Comparison of ENCODE assay signal across 17 cellular contexts in genomic region chr3:126544596-126545281, GRCh38. TPM values are rescaled to one million over a fixed set of nuclear protein-coding genes. Genes with fewer than 3 reads are reported as not detected.
DNase-seq lines count a peak whose midpoint lies in the region; ATAC-seq, FAIRE-seq and TF ChIP-seq lines count a peak whose summit lies in the region.
"Had no signal": no experiment of that assay in that cellular context is flagged by ENCODE, and none has a peak within 500 bp of the region (broad histone marks: within the 10 kb centered on the region; RNA-seq: fewer than 3 reads in every experiment).

No MANE protein-coding gene starts in this region.

- no peaks in the 10 kb centered on the region for H3K36me3 ChIP-seq in SK-N-SH (replicated peaks in 1 of 2; ENCODE audit: control insufficient read depth in 1 of 2, insufficient read depth in 2 of 2, low read length in 1 of 2)
- H3K36me3 ChIP-seq in HepG2 (replicated peaks in 1 of 2; ENCODE audit: control insufficient read depth in 1 of 2, insufficient read depth in 2 of 2, low read length in 2 of 2), result peaks cover 10 to 21% of the 10 kb centered on the region in 2 experiments
- no peaks in the 10 kb centered on the region for H3K36me3 ChIP-seq in transverse colon
- H3K36me3 ChIP-seq: thoracic aorta had no signal

- in situ Hi-C loops in HepG2 (cut with HindIII; ENCODE audit: extremely low pct_ligation_motif_present, low pct_unique_long_range_greater_than_20kb) (no loop called here), transverse colon (cut with MboI; ENCODE audit: low pct_ligation_motif_present in 1 of 4, low pct_unique_long_range_greater_than_20kb in 1 of 4, low sequenced_read_pairs in 3 of 4) (no loop called here)

- H3K4me3 Mint-ChIP-seq in T-helper 17 cell, result no peak overlapping the region
- H3K4me3 Mint-ChIP-seq: GM23338 had no signal

- no peak overlapping the region for H3K4me2 ChIP-seq in SK-N-SH
- H3K4me2 ChIP-seq in HepG2 (ENCODE audit: low read depth, low read length), result no peak overlapping the region
- H3K4me2 ChIP-seq: GM23338 had no signal

- no peak overlapping the region for H3K27ac Mint-ChIP-seq in T-helper 17 cell
- H3K27ac Mint-ChIP-seq: GM23338 had no signal

- H3K4me3 ChIP-seq in SK-N-SH (ENCODE audit: low read depth in 2 of 2, low read length in 1 of 2), result no peak overlapping the region
- H3K4me3 ChIP-seq in HepG2 (replicated peaks in 1 of 3; ENCODE audit: insufficient read depth in 1 of 3, low read depth in 2 of 3, low read length in 3 of 3), result no peak overlapping the region
- no peak overlapping the region for H3K4me3 ChIP-seq in transverse colon
- H3K4me3 ChIP-seq: GM23338, thoracic aorta had no signal

- H3K79me2 ChIP-seq in SK-N-SH (ENCODE audit: insufficient read depth), result no peaks in the 10 kb centered on the region
- H3K79me2 ChIP-seq in HepG2 (ENCODE audit: insufficient read depth, low read length), result no peaks in the 10 kb centered on the region

- H4K20me1 ChIP-seq in SK-N-SH (ENCODE audit: insufficient read depth) (no peaks in the 10 kb centered on the region), HepG2 (ENCODE audit: insufficient read depth, low read length) (no peaks in the 10 kb centered on the region)

- TF ChIP-seq CTCF in SK-N-SH (IDR thresholded peaks at IDR 0.05), result no peak
- no peak for TF ChIP-seq CTCF in HepG2 (CRISPR knock-in tag; IDR thresholded peaks at IDR 0.05)
- TF ChIP-seq CTCF in transverse colon (IDR thresholded peaks at IDR 0.05), result no peak

- FAIRE-seq in HepG2 (lab: Jason Lieb, UNC), result no peak
- FAIRE-seq: keratinocyte, TTC549 had no signal

- H2AFZ ChIP-seq in SK-N-SH (ENCODE audit: low read depth), result no peak overlapping the region
- no peak overlapping the region for H2AFZ ChIP-seq in HepG2 (ENCODE audit: low read length)

- no peak for TF ChIP-seq POLR2A in HepG2 (IDR thresholded peaks at IDR 0.05; ENCODE audit: insufficient read depth in 1 of 2, low read depth in 2 of 2, low read length in 2 of 2)
- no peak for TF ChIP-seq POLR2A in transverse colon (IDR thresholded peaks at IDR 0.05)

- no TSS peak for BruUV-seq in HepG2 (replicated peaks; lab: Mats Ljungman, UMichigan)

- CTCF ChIA-PET in SK-N-SH (lab: Yijun Ruan, JAX), result interaction anchor here (1.1 to 1.5 kb wide), 2 partner anchors 8 to 11 kb away, joined by 3 to 6 read pairs; no protein-coding TSS in a partner anchor
- CTCF ChIA-PET in HepG2 (lab: Yijun Ruan, JAX; ENCODE audit: low intra/inter-chr PET ratio, low total read pairs), result no interaction called here

- no peaks in the 10 kb centered on the region for H3K9me3 ChIP-seq in SK-N-SH
- no peaks in the 10 kb centered on the region for H3K9me3 ChIP-seq in T-helper 17 cell (ENCODE audit: control insufficient read depth, low read length, poor library complexity, severe bottlenecking)
- H3K9me3 ChIP-seq in HepG2 (ENCODE audit: low read length), result no peaks in the 10 kb centered on the region
- no peaks in the 10 kb centered on the region for H3K9me3 ChIP-seq in transverse colon
- H3K9me3 ChIP-seq: thoracic aorta had no signal

- TF ChIP-seq EP300 in SK-N-SH (IDR thresholded peaks at IDR 0.05; ENCODE audit: borderline replicate concordance in 1 of 2, low read depth in 1 of 2, low read length in 1 of 2), result no peak
- TF ChIP-seq EP300 in HepG2 (IDR thresholded peaks at IDR 0.05; ENCODE audit: low read depth in 2 of 2, low read length in 2 of 2), result no peak
- TF ChIP-seq EP300 in HepG2 (CRISPR knock-in tag; IDR thresholded peaks at IDR 0.05; ENCODE audit: borderline replicate concordance), result no peak
- no peak for TF ChIP-seq EP300 in transverse colon (IDR thresholded peaks at IDR 0.05; ENCODE audit: low read depth)

- H3K4me1 ChIP-seq in SK-N-SH (ENCODE audit: control insufficient read depth in 1 of 2, insufficient read depth in 2 of 2, low read depth in 1 of 2, low read length in 1 of 2) (peaks cover 4 to 6% of the 10 kb centered on the region in 2 experiments; a peak in 2 of 4 replicates), HepG2 (ENCODE audit: insufficient read depth, low read length) (peaks cover 8% of the 10 kb centered on the region; the same call in 1 of the 2 replicates), transverse colon (no peaks in the 10 kb centered on the region)

- peaks cover 2% of the 10 kb centered on the region for H3K4me1 Mint-ChIP-seq in T-helper 17 cell

- H3K9ac ChIP-seq in SK-N-SH (no peak overlapping the region), HepG2 (ENCODE audit: insufficient read depth, low read depth, low read length) (no peak overlapping the region)

- H3K27me3 ChIP-seq in SK-N-SH (ENCODE audit: insufficient read depth) (peaks cover 9% of the 10 kb centered on the region; the same call in 1 of the 2 replicates), HepG2 (ENCODE audit: control insufficient read depth in 1 of 2, insufficient read depth in 2 of 2, low read length in 2 of 2) (no peaks in the 10 kb centered on the region; a peak in 1 of 5 replicates), transverse colon (peaks cover 18% of the 10 kb centered on the region)

- intact Hi-C loops in HepG2 (cut with micrococcal nuclease; ENCODE audit: unreplicated experiment), result no loop called here
- intact Hi-C loops in transverse colon (cut with DNase I; ENCODE audit: low total_unique reads), result loop anchor here (2.0 kb wide), 1 partner anchor 78 kb away; no protein-coding TSS in a partner anchor

- H3K27ac ChIP-seq in SK-N-SH (ENCODE audit: low read depth in 2 of 2, low read length in 1 of 2) (no peak overlapping the region), HepG2 (ENCODE audit: extremely low read length, insufficient read depth, low read length) (no peak overlapping the region), transverse colon (no peak overlapping the region)
- H3K27ac ChIP-seq: thoracic aorta had no signal

- DNase-seq in SK-N-SH (peak; percentile 28), T-helper 17 cell (peak in 2 of 3 donors; percentile 0 to 2), HepG2 (ENCODE audit: low spot score) (no peak), transverse colon (peak; percentile 7), DMS114 treated with DMSO at 0.1 percent for 48 hours (lab: John Stamatoyannopoulos, UW; ENCODE audit: unreplicated experiment) (no peak), T-helper 2 cell (no peak)
- DNase-seq: effector CD4-positive, alpha-beta T cell; SIG-M5 had no signal

- POLR2A ChIA-PET in SK-N-SH (lab: Yijun Ruan, JAX), result no interaction called here
- POLR2A ChIA-PET in HepG2 (lab: Yijun Ruan, JAX), result no interaction called here

- peaks cover 5% of the 10 kb centered on the region for H3F3A ChIP-seq in SK-N-SH (replicated peaks; ENCODE audit: insufficient read depth)

- peaks cover 30% of the 10 kb centered on the region for H3K27me3 Mint-ChIP-seq in T-helper 17 cell

- no peaks in the 10 kb centered on the region for H3K36me3 Mint-ChIP-seq in T-helper 17 cell (ENCODE audit: low read depth)

- ATAC-seq in SK-N-SH treated with all-trans-retinoic acid at 6 μM for 48 hours (no peak), T-helper 17 cell (no peak), HepG2 (peak; percentile 13; the same call in 2 of the 3 replicates), HG03565 (IDR thresholded peaks at IDR 0.05; ENCODE audit: unreplicated experiment) (no peak)
- ATAC-seq: GM23338 had no signal

- whole genome bisulfite sequencing in SK-N-SH (ENCODE audit: low lambda C conversion rate), result 96% methylated on average over 4 of the region's 7 CpGs
- 71% methylated on average over 5 of the region's 7 CpGs for WGBS in HepG2 (ENCODE audit: low lambda C conversion rate)
- 53% methylated on average over 7 of the region's 7 CpGs; no CpG with 5 or more reads in 1 of the 2 donors for WGBS in transverse colon (ENCODE audit: low coverage in 1 of 2), 2 donors

- H3K9me2 ChIP-seq in SK-N-SH, result no peaks in the 10 kb centered on the region

- no peak for TF ChIP-seq RAD21 in SK-N-SH (IDR thresholded peaks at IDR 0.05; ENCODE audit: low read length)
- TF ChIP-seq RAD21 in HepG2 (CRISPR knock-in tag; IDR thresholded peaks at IDR 0.05), result no peak

RNA-seq across cellular contexts. Expression of gene C3orf22, which starts 14.0 kb away (rescaled TPM):
- polyA plus RNA-seq in SK-N-SH (2012; rRNA removed), result not detected in 2 replicates
- not detected in 2 replicates for polyA plus RNA-seq in SK-N-SH (2012; cell fraction: cytosol; rRNA removed)
- polyA plus RNA-seq in SK-N-SH (2012; cell fraction: nucleus; rRNA removed), result 0.06 and 0.11 TPM in 2 replicates
- total RNA-seq in T-helper 17 cell, result not detected
- total RNA-seq in HepG2 (2016; rRNA removed; fragmentation: Illumina TruSeq; extraction: Trizol), result not detected in 2 replicates
- total RNA-seq in HepG2 (2016; cell fraction: cytosol; rRNA removed; fragmentation: Illumina TruSeq; extraction: Trizol; ENCODE audit: low read depth), result not detected in 2 replicates
- not detected in 2 replicates for total RNA-seq in HepG2 (2016; cell fraction: insoluble cytoplasmic fraction; rRNA removed; fragmentation: Illumina TruSeq; extraction: Trizol)
- not detected in 2 replicates for total RNA-seq in HepG2 (2016; cell fraction: membrane; rRNA removed; fragmentation: Illumina TruSeq; extraction: Trizol)
- not detected in 2 replicates for total RNA-seq in HepG2 (2016; cell fraction: nucleus; rRNA removed; fragmentation: Illumina TruSeq; extraction: Trizol)
- not detected in 2 replicates for polyA plus RNA-seq in HepG2 (2011; rRNA removed)
- not detected in 2 replicates for polyA plus RNA-seq in HepG2 (2011; cell fraction: cytosol; rRNA removed)
- not detected in 2 replicates for polyA plus RNA-seq in HepG2 (2011; cell fraction: nucleus; rRNA removed)
- 0.15 and 0.17 TPM in 2 replicates for polyA plus RNA-seq in HepG2 (2012)
- not detected in 2 replicates for polyA plus RNA-seq in HepG2 (2016; cell fraction: cytosol; fragmentation: Illumina TruSeq; extraction: Trizol; ENCODE audit: low read depth)
- polyA plus RNA-seq in HepG2 (2016; cell fraction: insoluble cytoplasmic fraction; fragmentation: Illumina TruSeq; extraction: Trizol; ENCODE audit: low read depth), result not detected in 2 replicates
- not detected in 2 replicates for polyA plus RNA-seq in HepG2 (2016; cell fraction: membrane; fragmentation: Illumina TruSeq; extraction: Trizol; ENCODE audit: low read depth)
- not detected in 2 replicates for polyA plus RNA-seq in HepG2 (2016; cell fraction: nucleus; fragmentation: Illumina TruSeq; extraction: Trizol; ENCODE audit: insufficient read depth, low read depth)
- not detected in 2 replicates for polyA minus RNA-seq in HepG2 (2011; rRNA and poly(A)+ RNA removed; ENCODE audit: low replicate concordance)
- not detected in 2 replicates for polyA minus RNA-seq in HepG2 (2011; cell fraction: cytosol; rRNA and poly(A)+ RNA removed)
- not detected in 2 replicates for polyA minus RNA-seq in HepG2 (2011; cell fraction: nucleus; rRNA and poly(A)+ RNA removed)
- not detected for total RNA-seq in transverse colon
- total RNA-seq: fibroblast of villous mesenchyme, GM23338, M059J, thoracic aorta had no signal
- polyA plus RNA-seq: GM23338, keratinocyte had no signal

RNA-seq across cellular contexts. Expression of gene CHST13, which starts 20.8 kb away (rescaled TPM):
- polyA plus RNA-seq in SK-N-SH (2012; rRNA removed) (0.37 and 0.41 TPM in 2 replicates), HepG2 (2011; rRNA removed) (32.0 and 50.7 TPM in 2 replicates)
- polyA plus RNA-seq in SK-N-SH (2012; cell fraction: cytosol; rRNA removed), result 0.26 and 0.37 TPM in 2 replicates
- 0.48 and 0.76 TPM in 2 replicates for polyA plus RNA-seq in SK-N-SH (2012; cell fraction: nucleus; rRNA removed)
- total RNA-seq in T-helper 17 cell (under 1 TPM; 0.15 to 0.18 TPM), HepG2 (2016; rRNA removed; fragmentation: Illumina TruSeq; extraction: Trizol) (16.1 and 43.1 TPM in 2 replicates), transverse colon (1 to 10 TPM in 3 of 4 donors, not detected in 1; 2.0 to 6.4 (median 4.9) TPM)
- 8.0 and 11.1 TPM in 2 replicates for total RNA-seq in HepG2 (2016; cell fraction: cytosol; rRNA removed; fragmentation: Illumina TruSeq; extraction: Trizol; ENCODE audit: low read depth)
- total RNA-seq in HepG2 (2016; cell fraction: insoluble cytoplasmic fraction; rRNA removed; fragmentation: Illumina TruSeq; extraction: Trizol), result 15.2 and 40.9 TPM in 2 replicates
- total RNA-seq in HepG2 (2016; cell fraction: membrane; rRNA removed; fragmentation: Illumina TruSeq; extraction: Trizol), result 18.0 and 22.7 TPM in 2 replicates
- total RNA-seq in HepG2 (2016; cell fraction: nucleus; rRNA removed; fragmentation: Illumina TruSeq; extraction: Trizol), result 29.6 and 33.9 TPM in 2 replicates
- polyA plus RNA-seq in HepG2 (2011; cell fraction: cytosol; rRNA removed), result 31.3 and 65.1 TPM in 2 replicates
- polyA plus RNA-seq in HepG2 (2011; cell fraction: nucleus; rRNA removed), result 65.1 and 66.5 TPM in 2 replicates
- polyA plus RNA-seq in HepG2 (2012), result 30.3 and 44.6 TPM in 2 replicates
- polyA plus RNA-seq in HepG2 (2016; cell fraction: cytosol; fragmentation: Illumina TruSeq; extraction: Trizol; ENCODE audit: low read depth), result 10.6 and 12.9 TPM in 2 replicates
- polyA plus RNA-seq in HepG2 (2016; cell fraction: insoluble cytoplasmic fraction; fragmentation: Illumina TruSeq; extraction: Trizol; ENCODE audit: low read depth), result 21.1 and 21.2 TPM in 2 replicates
- 18.9 and 20.1 TPM in 2 replicates for polyA plus RNA-seq in HepG2 (2016; cell fraction: membrane; fragmentation: Illumina TruSeq; extraction: Trizol; ENCODE audit: low read depth)
- 72.0 and 85.3 TPM in 2 replicates for polyA plus RNA-seq in HepG2 (2016; cell fraction: nucleus; fragmentation: Illumina TruSeq; extraction: Trizol; ENCODE audit: insufficient read depth, low read depth)
- polyA minus RNA-seq in HepG2 (2011; rRNA and poly(A)+ RNA removed; ENCODE audit: low replicate concordance), result 47.2 TPM in 1 of 2 replicates, not detected in the other
- 30.8 and 35.4 TPM in 2 replicates for polyA minus RNA-seq in HepG2 (2011; cell fraction: cytosol; rRNA and poly(A)+ RNA removed)
- 5.7 and 6.3 TPM in 2 replicates for polyA minus RNA-seq in HepG2 (2011; cell fraction: nucleus; rRNA and poly(A)+ RNA removed)
- total RNA-seq: fibroblast of villous mesenchyme, M059J, skeletal muscle tissue, thoracic aorta had no signal
- polyA plus RNA-seq: keratinocyte had no signal

RNA-seq across cellular contexts. Expression of gene UROC1, which starts 27.2 kb away (rescaled TPM):
- polyA plus RNA-seq in SK-N-SH (2012; rRNA removed) (not detected in 2 replicates), HepG2 (2011; rRNA removed) (1.3 and 2.0 TPM in 2 replicates)
- polyA plus RNA-seq in SK-N-SH (2012; cell fraction: cytosol; rRNA removed), result not detected in 2 replicates
- 0.05 TPM in 1 of 2 replicates, not detected in the other for polyA plus RNA-seq in SK-N-SH (2012; cell fraction: nucleus; rRNA removed)
- total RNA-seq in T-helper 17 cell (not detected), HepG2 (2016; rRNA removed; fragmentation: Illumina TruSeq; extraction: Trizol) (0.71 and 0.74 TPM in 2 replicates), transverse colon (not detected)
- 0.09 TPM in 1 of 2 replicates, not detected in the other for total RNA-seq in HepG2 (2016; cell fraction: cytosol; rRNA removed; fragmentation: Illumina TruSeq; extraction: Trizol; ENCODE audit: low read depth)
- 0.39 and 0.97 TPM in 2 replicates for total RNA-seq in HepG2 (2016; cell fraction: insoluble cytoplasmic fraction; rRNA removed; fragmentation: Illumina TruSeq; extraction: Trizol)
- total RNA-seq in HepG2 (2016; cell fraction: membrane; rRNA removed; fragmentation: Illumina TruSeq; extraction: Trizol), result 0.24 and 0.25 TPM in 2 replicates
- 0.69 and 0.87 TPM in 2 replicates for total RNA-seq in HepG2 (2016; cell fraction: nucleus; rRNA removed; fragmentation: Illumina TruSeq; extraction: Trizol)
- 0.65 and 0.95 TPM in 2 replicates for polyA plus RNA-seq in HepG2 (2011; cell fraction: cytosol; rRNA removed)
- polyA plus RNA-seq in HepG2 (2011; cell fraction: nucleus; rRNA removed), result 6.6 and 8.2 TPM in 2 replicates
- polyA plus RNA-seq in HepG2 (2012), result 1.1 and 2.5 TPM in 2 replicates
- polyA plus RNA-seq in HepG2 (2016; cell fraction: cytosol; fragmentation: Illumina TruSeq; extraction: Trizol; ENCODE audit: low read depth), result 0.12 and 0.17 TPM in 2 replicates
- polyA plus RNA-seq in HepG2 (2016; cell fraction: insoluble cytoplasmic fraction; fragmentation: Illumina TruSeq; extraction: Trizol; ENCODE audit: low read depth), result 0.78 and 0.88 TPM in 2 replicates
- 0.21 and 0.22 TPM in 2 replicates for polyA plus RNA-seq in HepG2 (2016; cell fraction: membrane; fragmentation: Illumina TruSeq; extraction: Trizol; ENCODE audit: low read depth)
- 2.7 and 2.8 TPM in 2 replicates for polyA plus RNA-seq in HepG2 (2016; cell fraction: nucleus; fragmentation: Illumina TruSeq; extraction: Trizol; ENCODE audit: insufficient read depth, low read depth)
- polyA minus RNA-seq in HepG2 (2011; rRNA and poly(A)+ RNA removed; ENCODE audit: low replicate concordance), result 2.2 TPM in 1 of 2 replicates, not detected in the other
- polyA minus RNA-seq in HepG2 (2011; cell fraction: cytosol; rRNA and poly(A)+ RNA removed), result 0.53 and 0.59 TPM in 2 replicates
- 0.75 and 1.2 TPM in 2 replicates for polyA minus RNA-seq in HepG2 (2011; cell fraction: nucleus; rRNA and poly(A)+ RNA removed)
- total RNA-seq: fibroblast of villous mesenchyme, GM23338, skeletal muscle tissue, thoracic aorta had no signal
- polyA plus RNA-seq: GM23338, keratinocyte had no signal

Comparison
In these comparisons a context has a peak if more than half of its experiments do, and no peak if none do; other contexts are left out.
1. DNase-seq: peak in SK-N-SH (single experiment), T-helper 17 cell (2 of 3) and transverse colon (single experiment); none in HepG2 (single experiment), DMS114 treated with DMSO at 0.1 percent for 48 hours (single experiment) and T-helper 2 cell (0 of 5).